In the genomic region with DNA sequence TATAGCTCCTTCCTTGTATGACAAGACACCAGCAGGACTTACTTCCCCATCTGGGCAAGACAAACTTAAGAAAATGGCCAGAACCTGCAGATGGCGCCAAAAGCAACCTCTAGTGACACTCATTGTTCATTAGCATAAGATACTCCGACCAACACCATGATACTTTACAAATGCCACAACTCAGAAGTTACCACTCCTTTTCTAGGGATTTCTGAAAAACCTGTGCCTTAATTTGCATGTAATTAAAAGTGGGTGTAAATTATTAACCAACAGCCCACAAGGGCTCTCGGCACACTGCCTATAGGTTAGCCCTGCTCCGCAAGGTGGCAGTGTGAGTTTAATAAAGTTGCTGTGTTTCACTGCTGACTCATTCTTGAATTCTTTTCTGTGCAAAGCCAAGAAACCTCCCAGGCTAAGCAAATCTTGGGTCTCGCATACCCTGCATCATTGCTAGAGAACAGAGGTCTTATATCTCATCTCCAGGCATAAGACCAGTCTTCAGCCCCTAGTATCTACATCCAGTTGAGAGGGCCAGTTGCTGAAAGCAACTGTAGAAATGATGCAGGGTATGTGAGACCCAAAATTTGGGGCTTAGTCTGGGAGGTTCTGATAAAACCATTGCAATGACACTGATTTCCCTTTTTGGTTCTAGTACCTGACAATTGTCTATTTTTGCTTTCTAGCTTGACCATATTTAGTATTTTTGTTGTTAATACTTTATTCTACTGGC, we compare ENCODE assay signal across 8 cellular contexts.
DNase-seq lines count a peak whose midpoint lies in the region; ATAC-seq and TF ChIP-seq lines count a peak whose summit lies in the region.

No MANE protein-coding gene starts in this region.

- TF ChIP-seq CTCF in GM12872 (IDR thresholded peaks at IDR 0.05; ENCODE audit: insufficient read depth, low read depth, low read length) (peak; percentile 75), astrocyte of the cerebellum (IDR thresholded peaks at IDR 0.05; ENCODE audit: low read depth, low read length, missing control alignments) (peak; percentile 63)

- no peak for TF ChIP-seq EP300 in Ishikawa (IDR thresholded peaks at IDR 0.05; ENCODE audit: borderline replicate concordance)

- POLR2A ChIA-PET in T-cell (lab: Charles Lee), result interaction anchor here in 1 of 2 donors (0.7 kb wide), 1 partner anchor 85 kb away, joined by 3 read pairs; no protein-coding TSS in a partner anchor

- H3K4me3 ChIP-seq in astrocyte of the cerebellum (ENCODE audit: low read depth, low read length), result no peak overlapping the region

- DNase-seq in T-cell (peak; percentile 13 to 67 (median 53)), astrocyte of the cerebellum (ENCODE audit: low read depth) (peak; percentile 36), inferior parietal cortex (ENCODE audit: extremely low spot score) (peak; percentile 64), HuH-7 (ENCODE audit: low spot score) (no peak)
- DNase-seq in stimulated activated CD4-positive, alpha-beta T cell treated with anti-CD3 and anti-CD28 coated beads, TNF-alpha, amount 100 ng/mL, for 1 hour (ENCODE audit: low read depth in 3 of 3, low spot score in 1 of 3), result peak; percentile 15 to 44 (median 15)

- peaks cover 10 to 26% (median 16%) of the 10 kb centered on the region in 3 donors for H3K4me1 Mint-ChIP-seq in T-cell

- peak overlapping the region in 2 of 3 donors; percentile 61 to 65 for H3K4me3 Mint-ChIP-seq in T-cell

- peak; percentile 45 for TF ChIP-seq RAD21 in Ishikawa (IDR thresholded peaks at IDR 0.05; ENCODE audit: low read depth)

- peaks cover 7% of the 10 kb centered on the region for H3K36me3 Mint-ChIP-seq in T-cell

- peaks cover 0 to 2% (median 0%) of the 10 kb centered on the region in 3 donors for H3K9me3 Mint-ChIP-seq in T-cell

- peak overlapping the region in 1 of 2 donors; percentile 28 for H3K27ac Mint-ChIP-seq in T-cell

- in situ Hi-C loops in astrocyte of the cerebellum (cut with HindIII; ENCODE audit: low sequenced_read_pairs), result no loop called here

- peak; percentile 95 for ATAC-seq in GM21825 (IDR thresholded peaks at IDR 0.05; ENCODE audit: unreplicated experiment)
- ATAC-seq in T-cell (replicated peaks in 1 of 4), result peak; percentile 66 to 83 (median 74)

- H3K27me3 Mint-ChIP-seq in T-cell, result no peaks in the 10 kb centered on the region

- CTCF ChIA-PET in T-cell (lab: Charles Lee), result interaction anchor here (0.6 to 2.1 kb wide), 4 partner anchors 14 to 317 kb away, joined by 3 to 8 read pairs (median 4); no protein-coding TSS in a partner anchor

TF ChIP-seq in Ishikawa, 13 proteins besides CTCF, POLR2A, EP300 and RAD21:
- TF ChIP-seq, protein P1, sequence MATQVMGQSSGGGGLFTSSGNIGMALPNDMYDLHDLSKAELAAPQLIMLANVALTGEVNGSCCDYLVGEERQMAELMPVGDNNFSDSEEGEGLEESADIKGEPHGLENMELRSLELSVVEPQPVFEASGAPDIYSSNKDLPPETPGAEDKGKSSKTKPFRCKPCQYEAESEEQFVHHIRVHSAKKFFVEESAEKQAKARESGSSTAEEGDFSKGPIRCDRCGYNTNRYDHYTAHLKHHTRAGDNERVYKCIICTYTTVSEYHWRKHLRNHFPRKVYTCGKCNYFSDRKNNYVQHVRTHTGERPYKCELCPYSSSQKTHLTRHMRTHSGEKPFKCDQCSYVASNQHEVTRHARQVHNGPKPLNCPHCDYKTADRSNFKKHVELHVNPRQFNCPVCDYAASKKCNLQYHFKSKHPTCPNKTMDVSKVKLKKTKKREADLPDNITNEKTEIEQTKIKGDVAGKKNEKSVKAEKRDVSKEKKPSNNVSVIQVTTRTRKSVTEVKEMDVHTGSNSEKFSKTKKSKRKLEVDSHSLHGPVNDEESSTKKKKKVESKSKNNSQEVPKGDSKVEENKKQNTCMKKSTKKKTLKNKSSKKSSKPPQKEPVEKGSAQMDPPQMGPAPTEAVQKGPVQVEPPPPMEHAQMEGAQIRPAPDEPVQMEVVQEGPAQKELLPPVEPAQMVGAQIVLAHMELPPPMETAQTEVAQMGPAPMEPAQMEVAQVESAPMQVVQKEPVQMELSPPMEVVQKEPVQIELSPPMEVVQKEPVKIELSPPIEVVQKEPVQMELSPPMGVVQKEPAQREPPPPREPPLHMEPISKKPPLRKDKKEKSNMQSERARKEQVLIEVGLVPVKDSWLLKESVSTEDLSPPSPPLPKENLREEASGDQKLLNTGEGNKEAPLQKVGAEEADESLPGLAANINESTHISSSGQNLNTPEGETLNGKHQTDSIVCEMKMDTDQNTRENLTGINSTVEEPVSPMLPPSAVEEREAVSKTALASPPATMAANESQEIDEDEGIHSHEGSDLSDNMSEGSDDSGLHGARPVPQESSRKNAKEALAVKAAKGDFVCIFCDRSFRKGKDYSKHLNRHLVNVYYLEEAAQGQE (IDR thresholded peaks at IDR 0.05; ENCODE audit: low read depth), result no peak
